Comparison of ENCODE assay signal across 9 cellular contexts in genomic region chr5:78594946-78595921, GRCh38. TPM values are rescaled to one million over a fixed set of nuclear protein-coding genes. Genes with fewer than 3 reads are reported as not detected.
DNase-seq lines count a peak whose midpoint lies in the region; ATAC-seq, FAIRE-seq and TF ChIP-seq lines count a peak whose summit lies in the region.
"Had no signal": no experiment of that assay in that cellular context is flagged by ENCODE, and none has a peak within 500 bp of the region (broad histone marks: within the 10 kb centered on the region; RNA-seq: fewer than 3 reads in every experiment).

No MANE protein-coding gene starts in this region.

- 25 to 28% methylated on average over 9 of the region's 9 CpGs for WGBS in tibial nerve, 2 donors

- H3K4me3 ChIP-seq in brain microvascular endothelial cell (ENCODE audit: low read depth, low read length) (no peak overlapping the region), tibial nerve (no peak overlapping the region)

- H3K4me1 Mint-ChIP-seq in T-helper 17 cell: no peaks in the 10 kb centered on the region

- H3K27me3 ChIP-seq in brain microvascular endothelial cell (replicated peaks): no peaks in the 10 kb centered on the region
- H3K27me3 ChIP-seq in tibial nerve: no peaks in the 10 kb centered on the region

- H3K36me3 ChIP-seq in brain microvascular endothelial cell (replicated peaks) (peaks cover 5% of the 10 kb centered on the region), tibial nerve (no peaks in the 10 kb centered on the region)

- ATAC-seq in left colon (peak; percentile 87), T-helper 17 cell (no peak)

- intact Hi-C loops in left colon (cut with DNase I, micrococcal nuclease): no loop called here
- intact Hi-C loops in posterior cingulate gyrus (cut with DNase I): no loop called here

- in situ Hi-C loops in brain microvascular endothelial cell (cut with HindIII; ENCODE audit: low pct_ligation_motif_present, low sequenced_read_pairs): no loop called here

- H3K36me3 Mint-ChIP-seq in T-helper 17 cell (ENCODE audit: low read depth): no peaks in the 10 kb centered on the region

- no peak overlapping the region for H3K27ac Mint-ChIP-seq in T-helper 17 cell

- peaks cover 0 to 61% (median 39%) of the 10 kb centered on the region in 4 donors for H3K4me1 ChIP-seq in tibial nerve

- no peak overlapping the region for H3K4me3 Mint-ChIP-seq in T-helper 17 cell

- peaks cover 43% of the 10 kb centered on the region for H3K27me3 Mint-ChIP-seq in T-helper 17 cell

- no peaks in the 10 kb centered on the region for H3K9me3 ChIP-seq in tibial nerve
- no peaks in the 10 kb centered on the region for H3K9me3 ChIP-seq in T-helper 17 cell (ENCODE audit: control insufficient read depth, low read length, poor library complexity, severe bottlenecking)

- TF ChIP-seq POLR2A in tibial nerve (IDR thresholded peaks at IDR 0.05): no peak

- H3K27ac ChIP-seq in brain microvascular endothelial cell (peak overlapping the region; percentile 99), tibial nerve (peak overlapping the region in 3 of 4 donors; percentile 34 to 78 (median 39))

- TF ChIP-seq CTCF in brain microvascular endothelial cell (IDR thresholded peaks at IDR 0.05; ENCODE audit: low read depth, low read length, missing control alignments) (no peak), tibial nerve (IDR thresholded peaks at IDR 0.05) (no peak)

- no peak for FAIRE-seq in HTR-8/SVneo (lab: Jason Lieb, UNC)

- TF ChIP-seq EP300 in tibial nerve (IDR thresholded peaks at IDR 0.05): peak in 1 of 2 donors; percentile 79

- DNase-seq in HTR-8/SVneo (ENCODE audit: insufficient read length, low spot score): peak; percentile 81
- DNase-seq in brain microvascular endothelial cell: peak; percentile 99
- DNase-seq in left colon: peak; percentile 32 to 47
- peak in 1 of 2 donors; percentile 46 for DNase-seq in tibial nerve (ENCODE audit: low spot score in 2 of 2)
- DNase-seq in posterior cingulate gyrus: no peak
- no peak for DNase-seq in KG1 (lab: John Stamatoyannopoulos, UW)
- DNase-seq in NCI-H748 (lab: John Stamatoyannopoulos, UW; ENCODE audit: unreplicated experiment): no peak
- DNase-seq in T-helper 17 cell: no peak
- DNase-seq: SHP77 treated with DMSO at 0.1 percent for 48 hours had no signal

RNA-seq across cellular contexts. Expression of gene LHFPL2, which starts 53.3 kb away (rescaled TPM):
- total RNA-seq in left colon (10 to 100 TPM; 46.5 to 59.1 TPM), tibial nerve (10 to 100 TPM; 19.7 to 48.9 (median 27.4) TPM), T-helper 17 cell (1 to 10 TPM; 1.3 to 4.3 TPM)

Comparison
In these comparisons a context has a peak if more than half of its experiments do, and no peak if none do; other contexts are left out.
1. DNase-seq: peak in HTR-8/SVneo (single experiment), brain microvascular endothelial cell (single experiment) and left colon (2 of 2); none in posterior cingulate gyrus (0 of 10), KG1 (single experiment), NCI-H748 (single experiment) and T-helper 17 cell (0 of 3).